In genomic region chrX:1313788-1314187, GRCh38 we compare ENCODE assay signal across 10 cellular contexts. TPM values are rescaled to one million over a fixed set of nuclear protein-coding genes. Genes with fewer than 3 reads are reported as not detected.
"Had no signal": no experiment of that assay in that cellular context is flagged by ENCODE, and none has a peak within 500 bp of the region (broad histone marks: within the 10 kb centered on the region; RNA-seq: fewer than 3 reads in every experiment).

No MANE protein-coding gene starts in this region.

- H3K27ac ChIP-seq: GM23248, HL-60 had no signal

- H3K36me3 ChIP-seq: HAP-1 had no signal

- H3K9me3 Mint-ChIP-seq: HFFc6 had no signal

- H3K4me3 ChIP-seq: GM23248, HAP-1 had no signal

- H3K4me3 Mint-ChIP-seq: HFFc6, IgD-negative memory B cell had no signal

- DNase-seq: GM23248, GOT3, H7, HFFc6 had no signal

- H3K27ac Mint-ChIP-seq: HFFc6, IgD-negative memory B cell had no signal

- H3K9me3 ChIP-seq: HAP-1 had no signal

- H3K4me1 ChIP-seq: HAP-1 had no signal

- ATAC-seq: HCT116, HepG2 had no signal

RNA-seq across cellular contexts. Expression of gene IL3RA, which starts 22.8 kb away (rescaled TPM):
- total RNA-seq: GM23248, HepG2, HT1080 had no signal
- polyA plus RNA-seq: HepG2 had no signal

RNA-seq across cellular contexts. Expression of gene CSF2RA, which starts 45.2 kb away (rescaled TPM):
- total RNA-seq: GM23248, HepG2 had no signal
- polyA plus RNA-seq: GM23248, HepG2 had no signal
